In genomic region chr1:167511374-167511986, GRCh38 we compare ENCODE assay signal across 24 cellular contexts. TPM values are rescaled to one million over a fixed set of nuclear protein-coding genes. Genes with fewer than 3 reads are reported as not detected.
DNase-seq lines count a peak whose midpoint lies in the region; ATAC-seq and TF ChIP-seq lines count a peak whose summit lies in the region.
"Had no signal": no experiment of that assay in that cellular context is flagged by ENCODE, and none has a peak within 500 bp of the region (broad histone marks: within the 10 kb centered on the region; RNA-seq: fewer than 3 reads in every experiment).

No MANE protein-coding gene starts in this region.

- H4K8ac ChIP-seq in neuronal stem cell (ENCODE audit: low read depth, low read length), result no peak overlapping the region

- H3K27ac Mint-ChIP-seq in activated naive CD4-positive, alpha-beta T cell treated with anti-CD3 and anti-CD28 coated beads for 36 hours, result peak overlapping the region; percentile 85
- H3K27ac Mint-ChIP-seq in activated naive CD8-positive, alpha-beta T cell treated with anti-CD3 and anti-CD28 coated beads, Interleukin-2, amount 50 U/mL, for 24 hours, result peak overlapping the region; percentile 19
- H3K27ac Mint-ChIP-seq: H9 had no signal

- no peaks in the 10 kb centered on the region for H3F3A ChIP-seq in OCI-LY1 (ENCODE audit: insufficient read depth, low read length)

- no CpG with 5 or more reads among the region's 11 CpGs for WGBS in neuronal stem cell (ENCODE audit: extremely low coverage in 2 of 2, insufficient read length in 2 of 2, insufficient replicate concordance in 1 of 2), 2 donors

- H2BK12ac ChIP-seq in neuronal stem cell (ENCODE audit: low read length), result no peak overlapping the region

- H2BK5ac ChIP-seq in neuronal stem cell (ENCODE audit: low read length), result no peak overlapping the region

- no peaks in the 10 kb centered on the region for H3K79me1 ChIP-seq in neuronal stem cell (ENCODE audit: low read depth, low read length)

- intact Hi-C loops in activated naive CD4-positive, alpha-beta T cell treated with anti-CD3 and anti-CD28 coated beads for 36 hours (cut with micrococcal nuclease), result loop anchor here (10.0 kb wide), 1 partner anchor 637 kb away; the partner anchor contains the start of gene TADA1
- intact Hi-C loops in OCI-LY7 (cut with micrococcal nuclease; ENCODE audit: unreplicated experiment), result no loop called here

- H3K9ac ChIP-seq in OCI-LY1 (ENCODE audit: low read length) (no peak overlapping the region; the same call in 1 of the 2 replicates), neuronal stem cell (ENCODE audit: low read depth, low read length, poor library complexity) (peak overlapping the region; percentile 22)

- no peaks in the 10 kb centered on the region for H3K9me2 ChIP-seq in OCI-LY1 (ENCODE audit: low read depth, low read length)
- H3K9me2 ChIP-seq in OCI-LY7 (ENCODE audit: insufficient read depth, low read length), result no peaks in the 10 kb centered on the region

- peak overlapping the region; percentile 45; the same call in 1 of the 2 replicates for H3K4me2 ChIP-seq in OCI-LY1 (ENCODE audit: low read length)
- no peak overlapping the region for H3K4me2 ChIP-seq in neuronal stem cell (ENCODE audit: insufficient read depth, low read length, poor library complexity, severe bottlenecking)
- no peak overlapping the region for H3K4me2 ChIP-seq in OCI-LY7 (ENCODE audit: low read length)

- no peak overlapping the region for H2BK120ac ChIP-seq in neuronal stem cell (ENCODE audit: low read depth, low read length)

- no peak overlapping the region for H4K91ac ChIP-seq in neuronal stem cell (ENCODE audit: low read depth, low read length, poor library complexity)

- H3K4me1 Mint-ChIP-seq in activated naive CD4-positive, alpha-beta T cell treated with anti-CD3 and anti-CD28 coated beads for 36 hours (ENCODE audit: low read depth), result peaks cover 70% of the 10 kb centered on the region
- peaks cover 85% of the 10 kb centered on the region for H3K4me1 Mint-ChIP-seq in activated naive CD8-positive, alpha-beta T cell treated with anti-CD3 and anti-CD28 coated beads, Interleukin-2, amount 50 U/mL, for 24 hours

- no peak overlapping the region for H3K4ac ChIP-seq in neuronal stem cell (ENCODE audit: low read length)

- H4K20me1 ChIP-seq in OCI-LY1 (ENCODE audit: insufficient read depth, low read length) (no peaks in the 10 kb centered on the region), OCI-LY7 (ENCODE audit: insufficient read depth, low read length) (no peaks in the 10 kb centered on the region)

- ATAC-seq in activated naive CD8-positive, alpha-beta T cell treated with anti-CD3 and anti-CD28 coated beads, Interleukin-2, amount 50 U/mL, for 24 hours, result no peak
- ATAC-seq in GM19035 (IDR thresholded peaks at IDR 0.05; ENCODE audit: unreplicated experiment), result no peak
- ATAC-seq: left lobe of liver had no signal

- BruUV-seq in OCI-LY7 (replicated peaks; lab: Mats Ljungman, UMichigan), result no TSS peak

- no peaks in the 10 kb centered on the region for H3K36me3 ChIP-seq in OCI-LY1 (ENCODE audit: insufficient read depth, low read length)
- no peaks in the 10 kb centered on the region for H3K36me3 ChIP-seq in neuronal stem cell (replicated peaks in 1 of 2; ENCODE audit: control insufficient read depth in 2 of 2, insufficient read depth in 2 of 2, low read length in 2 of 2)
- H3K36me3 ChIP-seq in OCI-LY7 (ENCODE audit: insufficient read depth, low read length), result no peaks in the 10 kb centered on the region
- H3K36me3 ChIP-seq: adrenal gland, breast epithelium, stomach, transverse colon had no signal

- no peaks in the 10 kb centered on the region for H3K9me3 Mint-ChIP-seq in activated naive CD4-positive, alpha-beta T cell treated with anti-CD3 and anti-CD28 coated beads for 36 hours
- H3K9me3 Mint-ChIP-seq in activated naive CD8-positive, alpha-beta T cell treated with anti-CD3 and anti-CD28 coated beads, Interleukin-2, amount 50 U/mL, for 24 hours, result no peaks in the 10 kb centered on the region
- H3K9me3 Mint-ChIP-seq: H9 had no signal

- H2BK15ac ChIP-seq in neuronal stem cell (ENCODE audit: low read length), result no peak overlapping the region

- no peak overlapping the region for H2AFZ ChIP-seq in OCI-LY1 (ENCODE audit: low read length)
- H2AFZ ChIP-seq in neuronal stem cell (ENCODE audit: low read length), result peak overlapping the region; percentile 68
- H2AFZ ChIP-seq in OCI-LY7 (ENCODE audit: low read length), result no peak overlapping the region

- H3K27me3 ChIP-seq in OCI-LY1 (ENCODE audit: insufficient read depth, low read length), result no peaks in the 10 kb centered on the region
- H3K27me3 ChIP-seq in neuronal stem cell (ENCODE audit: control insufficient read depth in 3 of 3, insufficient read depth in 3 of 3, low read depth in 1 of 3, low read length in 3 of 3), result no peaks in the 10 kb centered on the region
- H3K27me3 ChIP-seq: adrenal gland, breast epithelium, stomach, transverse colon had no signal

- CTCF ChIA-PET in activated naive CD4-positive, alpha-beta T cell treated with anti-CD3 and anti-CD28 coated beads for 36 hours (lab: Charles Lee), result interaction anchor here (1.4 kb wide), 1 partner anchor 99 kb away, joined by 3 read pairs; no protein-coding TSS in a partner anchor
- CTCF ChIA-PET in OCI-LY7 (lab: Charles Lee; ENCODE audit: unreplicated experiment), result no interaction called here

- H3K9me3 ChIP-seq in OCI-LY1 (ENCODE audit: low read length) (no peaks in the 10 kb centered on the region), neuronal stem cell (replicated peaks in 1 of 2; ENCODE audit: control insufficient read depth in 2 of 2, insufficient read depth in 1 of 2, low read depth in 1 of 2, low read length in 2 of 2) (no peaks in the 10 kb centered on the region), OCI-LY7 (ENCODE audit: low read length) (no peaks in the 10 kb centered on the region)
- H3K9me3 ChIP-seq: adrenal gland, breast epithelium, stomach, transverse colon had no signal

- DNase-seq in activated naive CD4-positive, alpha-beta T cell treated with anti-CD3 and anti-CD28 coated beads for 36 hours, result no peak
- DNase-seq in activated naive CD4-positive, alpha-beta T cell (lab: John Stamatoyannopoulos, UW), result no peak
- no peak for DNase-seq in activated naive CD8-positive, alpha-beta T cell treated with anti-CD3 and anti-CD28 coated beads, Interleukin-2, amount 50 U/mL, for 24 hours
- DNase-seq in neuronal stem cell (ENCODE audit: low spot score) (no peak), OCI-LY7 (ENCODE audit: low spot score) (no peak), GM19238 (ENCODE audit: insufficient read length, low spot score) (no peak)
- DNase-seq: activated CD4-positive, CD25-positive, alpha-beta regulatory T cell; adrenal gland; DMS53; H9; Karpas-422; NCI-H1930; NCI-H446 treated with DMSO at 0.1 percent for 48 hours; NK-92 treated with Interleukin-12 subunit alpha and Interleukin-12 subunit beta, amount 100 ng/mL, for 24 hours; small intestine; stomach; transverse colon had no signal

- peak overlapping the region; percentile 28 for H3K18ac ChIP-seq in neuronal stem cell (ENCODE audit: low read length)

- no peak for TF ChIP-seq CTCF in OCI-LY1 (IDR thresholded peaks at IDR 0.05; ENCODE audit: low read length)
- TF ChIP-seq CTCF in OCI-LY7 (conservative IDR thresholded peaks at IDR 0.05; ENCODE audit: low read length), result no peak

- no peak overlapping the region for H3K23ac ChIP-seq in neuronal stem cell (ENCODE audit: low read depth, low read length, poor library complexity)

- no peak overlapping the region for H3K14ac ChIP-seq in neuronal stem cell (ENCODE audit: low read length)

- peaks cover 30% of the 10 kb centered on the region for H3K36me3 Mint-ChIP-seq in activated naive CD4-positive, alpha-beta T cell treated with anti-CD3 and anti-CD28 coated beads for 36 hours (ENCODE audit: low read depth)
- H3K36me3 Mint-ChIP-seq in activated naive CD8-positive, alpha-beta T cell treated with anti-CD3 and anti-CD28 coated beads, Interleukin-2, amount 50 U/mL, for 24 hours (ENCODE audit: low read depth), result peaks cover 76% of the 10 kb centered on the region

- H3K4me1 ChIP-seq in OCI-LY1 (ENCODE audit: insufficient read depth, low read length, severe bottlenecking) (peaks cover 48% of the 10 kb centered on the region), neuronal stem cell (ENCODE audit: control insufficient read depth in 2 of 2, insufficient read depth in 1 of 2, low read depth in 1 of 2, low read length in 2 of 2) (peaks cover 0 to 3% of the 10 kb centered on the region in 2 donors), OCI-LY7 (ENCODE audit: insufficient read depth, low read length, poor library complexity, severe bottlenecking) (peaks cover 15% of the 10 kb centered on the region)
- H3K4me1 ChIP-seq: adrenal gland, breast epithelium had no signal

- H3K27ac ChIP-seq in OCI-LY1 (ENCODE audit: low read depth, low read length, poor library complexity, severe bottlenecking) (peak overlapping the region; percentile 81), neuronal stem cell (replicated peaks; ENCODE audit: low read length) (no peak overlapping the region), OCI-LY7 (ENCODE audit: low read depth, low read length, poor library complexity, severe bottlenecking) (no peak overlapping the region)
- H3K27ac ChIP-seq: adrenal gland, breast epithelium, SK-N-MC, stomach, transverse colon had no signal

- H3K4me3 ChIP-seq in OCI-LY1 (ENCODE audit: low read depth, low read length, poor library complexity, severe bottlenecking), result no peak overlapping the region
- H3K4me3 ChIP-seq in neuronal stem cell (ENCODE audit: low read length in 2 of 2), result no peak overlapping the region
- H3K4me3 ChIP-seq in OCI-LY7 (ENCODE audit: low read depth, low read length, poor library complexity, severe bottlenecking), result no peak overlapping the region
- H3K4me3 ChIP-seq: adrenal gland, breast epithelium, SK-N-MC, stomach, transverse colon had no signal

- H3K79me2 ChIP-seq in OCI-LY1 (ENCODE audit: insufficient read depth, low read length) (no peaks in the 10 kb centered on the region), OCI-LY7 (ENCODE audit: insufficient read depth, low read depth, low read length) (no peaks in the 10 kb centered on the region)

- POLR2A ChIA-PET in OCI-LY7 (lab: Charles Lee), result no interaction called here

- H3K4me3 Mint-ChIP-seq in activated naive CD4-positive, alpha-beta T cell treated with anti-CD3 and anti-CD28 coated beads for 36 hours, result peak overlapping the region; percentile 74
- H3K4me3 Mint-ChIP-seq in activated naive CD8-positive, alpha-beta T cell treated with anti-CD3 and anti-CD28 coated beads, Interleukin-2, amount 50 U/mL, for 24 hours, result peak overlapping the region; percentile 71
- H3K4me3 Mint-ChIP-seq: H9 had no signal

- no peak overlapping the region for H2AK5ac ChIP-seq in neuronal stem cell (ENCODE audit: low read depth, low read length)

- H3K27me3 Mint-ChIP-seq in activated naive CD4-positive, alpha-beta T cell treated with anti-CD3 and anti-CD28 coated beads for 36 hours (ENCODE audit: low read depth), result no peaks in the 10 kb centered on the region
- no peaks in the 10 kb centered on the region for H3K27me3 Mint-ChIP-seq in activated naive CD8-positive, alpha-beta T cell treated with anti-CD3 and anti-CD28 coated beads, Interleukin-2, amount 50 U/mL, for 24 hours

RNA-seq across cellular contexts. Expression of gene CD247, which starts 6.8 kb away (rescaled TPM):
- total RNA-seq in activated naive CD4-positive, alpha-beta T cell treated with anti-CD3 and anti-CD28 coated beads for 36 hours, result 10 to 100 TPM; 73.5 to 78.3 TPM
- 1.5 TPM for polyA plus RNA-seq in neuronal stem cell (2013, experiment 1 of 2)
- 1.5 TPM for polyA plus RNA-seq in neuronal stem cell (2013, experiment 2 of 2)
- 1.6 and 2.3 TPM in 2 replicates for total RNA-seq in OCI-LY7 (2014; rRNA removed; shearing (Covaris generic))
- 1.2 and 2.2 TPM in 2 replicates for total RNA-seq in OCI-LY7 (2022)
- total RNA-seq: endothelial cell of umbilical vein, RPMI7951 had no signal
- polyA plus RNA-seq: endothelial cell of umbilical vein had no signal

RNA-seq across cellular contexts. Expression of gene CREG1, which starts 42.1 kb away (rescaled TPM):
- 10 to 100 TPM in 1 of 2 experiments, 1 to 10 TPM in 1; 9.6 to 10.7 TPM for total RNA-seq in activated naive CD4-positive, alpha-beta T cell treated with anti-CD3 and anti-CD28 coated beads for 36 hours
- polyA plus RNA-seq in neuronal stem cell (2013, experiment 1 of 2), result 32.6 TPM
- 33.4 TPM for polyA plus RNA-seq in neuronal stem cell (2013, experiment 2 of 2)
- total RNA-seq in OCI-LY7 (2014; rRNA removed; shearing (Covaris generic)), result 36.0 and 52.2 TPM in 2 replicates
- total RNA-seq in OCI-LY7 (2022), result 40.4 and 45.9 TPM in 2 replicates

Comparison
In these comparisons a context has a peak if more than half of its experiments do, and no peak if none do; other contexts are left out.
1. RNA of gene CD247, which starts 6.8 kb away (total RNA-seq): 73.5 to 78.3 TPM in activated naive CD4-positive, alpha-beta T cell treated with anti-CD3 and anti-CD28 coated beads for 36 hours; 1.2 to 2.3 TPM in OCI-LY7; every median in the first group is over 10 times any median in the second.